ENCODE assay signal across 1 cellular context in genomic region chr3:13025778-13026518, GRCh38.
TF ChIP-seq lines count a peak whose summit lies in the region.

No MANE protein-coding gene starts in this region.

TF ChIP-seq in SK-N-SH, 30 proteins besides CTCF, POLR2A, EP300 and RAD21:
- TF ChIP-seq YY1 (IDR thresholded peaks at IDR 0.05; ENCODE audit: low read depth) (no peak), EZH2phosphoT487 (IDR thresholded peaks at IDR 0.05; ENCODE audit: borderline replicate concordance, low read depth) (no peak), MEF2A (IDR thresholded peaks at IDR 0.05; ENCODE audit: borderline replicate concordance, low read depth) (no peak), MAX (IDR thresholded peaks at IDR 0.05; ENCODE audit: low read depth) (no peak), RCOR1 (IDR thresholded peaks at IDR 0.05; ENCODE audit: low read length) (no peak), CHD2 (IDR thresholded peaks at IDR 0.05; ENCODE audit: low read length, partially characterized antibody) (no peak), ZBTB33 (IDR thresholded peaks at IDR 0.05; ENCODE audit: borderline replicate concordance, low read depth) (no peak), FOXJ3 (CRISPR knock-in tag; IDR thresholded peaks at IDR 0.05) (no peak), POLR2AphosphoS5 (IDR thresholded peaks at IDR 0.05; ENCODE audit: low read depth, low read length) (no peak), MXI1 (IDR thresholded peaks at IDR 0.05; ENCODE audit: low read depth, low read length) (no peak), USF2 (IDR thresholded peaks at IDR 0.05; ENCODE audit: borderline replicate concordance, low read depth, low read length) (no peak)
TF ChIP-seq in SK-N-SH: peak in this region for 0.
